Comparison of ENCODE assay signal across 17 cellular contexts in genomic region chr2:236137066-236137465, GRCh38. TPM values are rescaled to one million over a fixed set of nuclear protein-coding genes. Genes with fewer than 3 reads are reported as not detected.
DNase-seq lines count a peak whose midpoint lies in the region; ATAC-seq and TF ChIP-seq lines count a peak whose summit lies in the region.
"Had no signal": no experiment of that assay in that cellular context is flagged by ENCODE, and none has a peak within 500 bp of the region (broad histone marks: within the 10 kb centered on the region; RNA-seq: fewer than 3 reads in every experiment).

No MANE protein-coding gene starts in this region.

- intact Hi-C loops in posterior vena cava (cut with DNase I): no loop called here
- intact Hi-C loops in upper lobe of right lung (cut with DNase I): no loop called here

- no peak overlapping the region for H3K27ac Mint-ChIP-seq in endothelial cell (ENCODE audit: unreplicated experiment)
- H3K27ac Mint-ChIP-seq: B cell; CD4-positive, CD25-positive, alpha-beta regulatory T cell; CD8-positive, alpha-beta T cell had no signal

- TF ChIP-seq CTCF in upper lobe of right lung (IDR thresholded peaks at IDR 0.05) (no peak), endothelial cell (IDR thresholded peaks at IDR 0.05; ENCODE audit: unreplicated experiment) (no peak)

- no peaks in the 10 kb centered on the region for H3K9me3 ChIP-seq in upper lobe of right lung
- H3K9me3 ChIP-seq: BLaER1, Caco-2 had no signal

- no peaks in the 10 kb centered on the region for H3K36me3 ChIP-seq in upper lobe of right lung

- no peak for ATAC-seq in upper lobe of right lung
- ATAC-seq: CD8-positive, alpha-beta T cell had no signal

- no peaks in the 10 kb centered on the region for H3K4me1 Mint-ChIP-seq in endothelial cell (ENCODE audit: unreplicated experiment)
- H3K4me1 Mint-ChIP-seq: B cell; CD4-positive, CD25-positive, alpha-beta regulatory T cell had no signal

- DNase-seq in islet precursor cell (peak; percentile 35), posterior vena cava (ENCODE audit: low spot score) (peak; percentile 75), upper lobe of right lung (peak; percentile 26), NCI-H2081 treated with DMSO at 0.1 percent for 48 hours (lab: John Stamatoyannopoulos, UW) (no peak), endothelial cell (ENCODE audit: low spot score) (no peak), AML-193 (lab: John Stamatoyannopoulos, UW) (no peak)
- DNase-seq: Caco-2; CD4-positive, CD25-positive, alpha-beta regulatory T cell; CD8-positive, alpha-beta T cell; DMS153; DND-41; GOT3; HCEC 1CT had no signal

- no peak overlapping the region for H3K4me3 Mint-ChIP-seq in endothelial cell (ENCODE audit: unreplicated experiment)
- H3K4me3 Mint-ChIP-seq: B cell; CD4-positive, CD25-positive, alpha-beta regulatory T cell; CD8-positive, alpha-beta T cell had no signal

- no peak overlapping the region for H3K4me3 ChIP-seq in upper lobe of right lung
- H3K4me3 ChIP-seq: BLaER1 had no signal

- H3K27me3 ChIP-seq in upper lobe of right lung: no peaks in the 10 kb centered on the region
- H3K27me3 ChIP-seq: BLaER1 had no signal

- H3K27me3 Mint-ChIP-seq in endothelial cell (ENCODE audit: unreplicated experiment): peaks cover 2% of the 10 kb centered on the region

- no peaks in the 10 kb centered on the region for H3K9me3 Mint-ChIP-seq in endothelial cell (ENCODE audit: unreplicated experiment)
- H3K9me3 Mint-ChIP-seq: CD4-positive, CD25-positive, alpha-beta regulatory T cell; CD8-positive, alpha-beta T cell had no signal

- no peaks in the 10 kb centered on the region for H3K36me3 Mint-ChIP-seq in endothelial cell (ENCODE audit: low read depth, unreplicated experiment)
- H3K36me3 Mint-ChIP-seq: CD4-positive, CD25-positive, alpha-beta regulatory T cell; CD8-positive, alpha-beta T cell had no signal

- no peaks in the 10 kb centered on the region for H3K4me1 ChIP-seq in upper lobe of right lung
- H3K4me1 ChIP-seq: Caco-2 had no signal

- no peak overlapping the region for H3K27ac ChIP-seq in upper lobe of right lung
- H3K27ac ChIP-seq: BLaER1, C4-2B had no signal

RNA-seq across cellular contexts. Expression of gene GBX2, which starts 31.1 kb away (rescaled TPM):
- total RNA-seq in posterior vena cava (not detected), upper lobe of right lung (not detected), endothelial cell (ENCODE audit: unreplicated experiment) (3.5 TPM)
- total RNA-seq: A673; B cell; CD4-positive, CD25-positive, alpha-beta regulatory T cell; CD8-positive, alpha-beta T cell had no signal

Comparison
In these comparisons a context has a peak if more than half of its experiments do, and no peak if none do; other contexts are left out.
1. DNase-seq: peak in islet precursor cell (single experiment), posterior vena cava (single experiment) and upper lobe of right lung (single experiment); none in NCI-H2081 treated with DMSO at 0.1 percent for 48 hours (single experiment), endothelial cell (single experiment) and AML-193 (0 of 2).